ENCODE assay signal across 2 cellular contexts in genomic region chr5:10673407-10673806, GRCh38.
TF ChIP-seq lines count a peak whose summit lies in the region.

No MANE protein-coding gene starts in this region.

TF ChIP-seq in IMR-90, 13 proteins besides CTCF, POLR2A, EP300 and RAD21:
- TF ChIP-seq MXI1 (IDR thresholded peaks at IDR 0.05; ENCODE audit: borderline replicate concordance, low read depth, low read length), result no peak
- no peak for TF ChIP-seq NFE2L2 (IDR thresholded peaks at IDR 0.05; ENCODE audit: low read depth, low read length)
- no peak for TF ChIP-seq ELK1 (IDR thresholded peaks at IDR 0.05; ENCODE audit: borderline replicate concordance, low read depth, low read length)
- no peak for TF ChIP-seq USF2 (IDR thresholded peaks at IDR 0.05; ENCODE audit: low read depth, low read length)
- no peak for TF ChIP-seq RFX5 (IDR thresholded peaks at IDR 0.05; ENCODE audit: low read depth, low read length)
- TF ChIP-seq RCOR1 (IDR thresholded peaks at IDR 0.05; ENCODE audit: insufficient replicate concordance, low read length), result no peak
- TF ChIP-seq SMC3 (IDR thresholded peaks at IDR 0.05; ENCODE audit: low read depth, low read length), result no peak
- TF ChIP-seq CHD1 (IDR thresholded peaks at IDR 0.05; ENCODE audit: low read depth, low read length), result no peak

TF ChIP-seq in GM12878, 131 proteins besides CTCF, POLR2A, EP300 and RAD21:
- TF ChIP-seq ZNF24 (IDR thresholded peaks at IDR 0.05), result no peak
- TF ChIP-seq FOS (IDR thresholded peaks at IDR 0.05; ENCODE audit: borderline replicate concordance, extremely low read depth, insufficient read length), result no peak
- no peak for TF ChIP-seq RB1 (IDR thresholded peaks at IDR 0.05; ENCODE audit: borderline replicate concordance)
- TF ChIP-seq JUNB (IDR thresholded peaks at IDR 0.05), result no peak
- TF ChIP-seq ATF7 (IDR thresholded peaks at IDR 0.05; ENCODE audit: low read depth), result no peak
- TF ChIP-seq SREBF2 (IDR thresholded peaks at IDR 0.05; ENCODE audit: low read length), result no peak
- no peak for TF ChIP-seq DPF2 (IDR thresholded peaks at IDR 0.05)
- no peak for TF ChIP-seq USF1 (IDR thresholded peaks at IDR 0.05; ENCODE audit: borderline replicate concordance, extremely low read length, insufficient read depth, low read depth, low read length)
- no peak for TF ChIP-seq NKRF (conservative IDR thresholded peaks at IDR 0.05)
- TF ChIP-seq SREBF1 (IDR thresholded peaks at IDR 0.05; ENCODE audit: low read length), result no peak
- no peak for TF ChIP-seq ZNF207 (IDR thresholded peaks at IDR 0.05; ENCODE audit: borderline replicate concordance)
- no peak for TF ChIP-seq ZBTB33 (IDR thresholded peaks at IDR 0.05)
- no peak for TF ChIP-seq ATF2 (IDR thresholded peaks at IDR 0.05; ENCODE audit: low read length)
- no peak for TF ChIP-seq CREM (IDR thresholded peaks at IDR 0.05; ENCODE audit: low read depth)
- no peak for TF ChIP-seq FOXM1 (IDR thresholded peaks at IDR 0.05; ENCODE audit: low read depth, low read length)
- TF ChIP-seq TCF3 (IDR thresholded peaks at IDR 0.05; ENCODE audit: borderline replicate concordance, insufficient read depth, low read depth, low read length), result no peak
- TF ChIP-seq IKZF1 (conservative IDR thresholded peaks at IDR 0.05), result no peak
- TF ChIP-seq BCL11A (IDR thresholded peaks at IDR 0.05; ENCODE audit: low read depth, low read length), result no peak
- no peak for TF ChIP-seq ZNF217 (IDR thresholded peaks at IDR 0.05)
- no peak for TF ChIP-seq WRNIP1 (IDR thresholded peaks at IDR 0.05; ENCODE audit: borderline replicate concordance, low read depth, low read length)
